In genomic region chr11:5625281-5625680, GRCh38 we compare ENCODE assay signal across 11 cellular contexts. TPM values are rescaled to one million over a fixed set of nuclear protein-coding genes. Genes with fewer than 3 reads are reported as not detected.
DNase-seq lines count a peak whose midpoint lies in the region; ATAC-seq and TF ChIP-seq lines count a peak whose summit lies in the region.
"Had no signal": no experiment of that assay in that cellular context is flagged by ENCODE, and none has a peak within 500 bp of the region (broad histone marks: within the 10 kb centered on the region; RNA-seq: fewer than 3 reads in every experiment).

No MANE protein-coding gene starts in this region.

- no peaks in the 10 kb centered on the region for H3K36me3 ChIP-seq in urinary bladder (ENCODE audit: insufficient read depth)

- 9% methylated on average over 4 of the region's 4 CpGs for WGBS in urinary bladder

- no peak for DNase-seq in activated naive CD4-positive, alpha-beta T cell treated with Interleukin-2 at 50 U/mL for 16 hours
- DNase-seq in memory B cell (ENCODE audit: low spot score in 2 of 2) (no peak), cerebellum (ENCODE audit: low spot score) (no peak), left colon (no peak)

- H3K36me3 Mint-ChIP-seq in activated naive CD4-positive, alpha-beta T cell treated with anti-CD3 and anti-CD28 coated beads, Interleukin-2, amount 50 U/mL, for 24 hours = peaks cover 11% of the 10 kb centered on the region
- H3K36me3 Mint-ChIP-seq in brain = no peaks in the 10 kb centered on the region
- H3K36me3 Mint-ChIP-seq in memory B cell = peaks cover 15% of the 10 kb centered on the region

- H3K27me3 Mint-ChIP-seq in activated naive CD4-positive, alpha-beta T cell treated with anti-CD3 and anti-CD28 coated beads, Interleukin-2, amount 50 U/mL, for 24 hours = no peaks in the 10 kb centered on the region
- H3K27me3 Mint-ChIP-seq in brain = peaks cover 5% of the 10 kb centered on the region
- H3K27me3 Mint-ChIP-seq in memory B cell = no peaks in the 10 kb centered on the region

- H3K9me3 Mint-ChIP-seq in activated naive CD4-positive, alpha-beta T cell treated with anti-CD3 and anti-CD28 coated beads, Interleukin-2, amount 50 U/mL, for 24 hours = no peaks in the 10 kb centered on the region
- H3K9me3 Mint-ChIP-seq in brain = peaks cover 0 to 2% (median 0%) of the 10 kb centered on the region in 5 experiments
- H3K9me3 Mint-ChIP-seq in memory B cell = no peaks in the 10 kb centered on the region

- H3K4me3 ChIP-seq in urinary bladder (ENCODE audit: low read depth, low read length) = peak overlapping the region; percentile 63

- H3K4me1 ChIP-seq in urinary bladder (ENCODE audit: insufficient read depth) = no peaks in the 10 kb centered on the region

- peaks cover 53% of the 10 kb centered on the region for H3K4me1 Mint-ChIP-seq in activated naive CD4-positive, alpha-beta T cell treated with anti-CD3 and anti-CD28 coated beads, Interleukin-2, amount 50 U/mL, for 24 hours
- peaks cover 10% of the 10 kb centered on the region for H3K4me1 Mint-ChIP-seq in brain
- H3K4me1 Mint-ChIP-seq in memory B cell = peaks cover 29% of the 10 kb centered on the region

- peak overlapping the region; percentile 96 for H3K27ac Mint-ChIP-seq in activated naive CD4-positive, alpha-beta T cell treated with anti-CD3 and anti-CD28 coated beads, Interleukin-2, amount 50 U/mL, for 24 hours
- H3K27ac Mint-ChIP-seq in brain (peak overlapping the region in 2 of 5 experiments; percentile 56 to 81), memory B cell (peak overlapping the region; percentile 90)

- ATAC-seq in memory B cell (ENCODE audit: low read depth) (no peak), GM21381 (IDR thresholded peaks at IDR 0.05; ENCODE audit: unreplicated experiment) (no peak), left colon (no peak)

- TF ChIP-seq CTCF in brain (conservative IDR thresholded peaks at IDR 0.05) = no peak

- peak overlapping the region; percentile 93 for H3K4me3 Mint-ChIP-seq in activated naive CD4-positive, alpha-beta T cell treated with anti-CD3 and anti-CD28 coated beads, Interleukin-2, amount 50 U/mL, for 24 hours
- H3K4me3 Mint-ChIP-seq in brain = peak overlapping the region in 3 of 5 experiments; percentile 45 to 80 (median 72)
- H3K4me3 Mint-ChIP-seq in memory B cell = peak overlapping the region; percentile 89

- H3K27ac ChIP-seq in urinary bladder (ENCODE audit: low read depth) = peak overlapping the region; percentile 53

- intact Hi-C loops in left colon (cut with DNase I, micrococcal nuclease) = no loop called here

RNA-seq across cellular contexts. Expression of gene TRIM34, which starts 0.5 kb away (rescaled TPM):
- 1.2 TPM for polyA plus RNA-seq in brain (ENCODE audit: insufficient read depth, low read depth, low replicate concordance)
- 17.1 TPM for total RNA-seq in urinary bladder
- polyA plus RNA-seq in urinary bladder = 6.1 TPM
- total RNA-seq in cerebellum = 1.2 TPM
- 1 to 10 TPM; 7.9 to 9.8 TPM for total RNA-seq in left colon

RNA-seq across cellular contexts. Expression of gene TRIM6, which starts 28.8 kb away (rescaled TPM):
- polyA plus RNA-seq in brain (ENCODE audit: insufficient read depth, low read depth, low replicate concordance) = 0.14 TPM
- 5.5 TPM for total RNA-seq in urinary bladder
- polyA plus RNA-seq in urinary bladder = 4.1 TPM
- 0.27 TPM for total RNA-seq in cerebellum
- total RNA-seq in left colon = 1 to 10 TPM in 1 of 2 donors, under 1 TPM in 1; 0.40 to 1.7 TPM

RNA-seq across cellular contexts. Expression of gene OR52B6, which starts 44.6 kb away (rescaled TPM):
- polyA plus RNA-seq in brain (ENCODE audit: insufficient read depth, low read depth, low replicate concordance) = not detected
- total RNA-seq in urinary bladder = not detected
- polyA plus RNA-seq in urinary bladder = not detected
- total RNA-seq in cerebellum = not detected
- total RNA-seq in left colon = not detected
- total RNA-seq: Daoy, LHCN-M2, temporal lobe had no signal

RNA-seq across cellular contexts. Expression of gene TRIM5, which starts 59.6 kb away (rescaled TPM):
- polyA plus RNA-seq in brain (ENCODE audit: insufficient read depth, low read depth, low replicate concordance) (1.3 TPM), urinary bladder (11.1 TPM)
- total RNA-seq in urinary bladder (39.6 TPM), cerebellum (8.3 TPM), left colon (10 to 100 TPM; 17.6 TPM)
